ENCODE assay signal across 1 cellular context in the genomic region with DNA sequence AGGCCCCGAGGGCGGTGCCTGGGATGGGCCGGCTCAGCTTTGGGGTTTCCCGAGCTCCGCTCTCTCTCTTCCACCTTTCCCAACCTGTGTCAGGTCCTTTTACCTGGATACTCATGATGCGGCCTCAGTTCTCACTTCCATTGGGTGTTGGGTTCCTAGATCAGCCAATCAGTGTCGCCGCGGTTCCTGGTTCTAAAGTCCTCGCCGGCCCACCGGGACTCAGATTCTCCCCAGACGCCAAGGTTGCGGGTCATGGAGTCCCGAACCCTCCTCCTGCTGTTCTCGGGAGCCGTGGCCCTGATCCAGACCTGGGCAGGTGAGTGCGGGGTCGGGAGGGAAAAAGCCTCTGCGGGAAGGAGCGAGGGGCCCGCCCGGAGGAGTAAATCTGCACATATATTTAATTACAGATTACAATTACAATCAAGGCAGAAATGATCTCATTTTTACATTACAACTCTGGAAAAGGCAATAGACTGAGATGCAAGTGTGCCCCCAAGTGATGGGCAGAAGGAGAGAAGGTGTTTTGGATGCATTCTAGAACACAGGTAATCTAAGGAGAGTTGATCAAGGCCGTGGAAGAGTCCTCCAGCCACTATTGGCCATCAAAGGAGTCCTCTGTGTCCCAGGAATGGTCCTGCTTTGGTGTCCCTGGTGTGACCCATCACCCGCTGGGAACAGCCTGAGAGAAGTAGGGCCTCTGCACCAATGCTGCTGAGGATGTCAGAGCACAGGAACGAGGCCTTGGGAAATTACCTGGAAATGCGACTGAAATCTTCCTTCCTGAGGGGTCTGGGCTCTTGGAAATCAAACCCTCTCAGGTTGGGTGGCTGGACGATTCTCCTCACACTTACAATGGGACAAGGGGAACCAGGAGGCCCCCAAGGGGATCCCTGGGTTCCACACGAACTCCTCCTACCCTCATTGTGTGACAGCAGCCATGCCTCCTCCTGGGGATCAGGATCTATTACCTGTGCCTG.
TF ChIP-seq lines count a peak whose summit lies in the region.

No MANE protein-coding gene starts in this region.

TF ChIP-seq in HEK293, 187 proteins besides CTCF, POLR2A, EP300 and RAD21 (continued from another document):
- no peak for TF ChIP-seq ATF2 (tag by site-specific recombination; IDR thresholded peaks at IDR 0.05; ENCODE audit: low read depth)
- TF ChIP-seq, protein P1, sequence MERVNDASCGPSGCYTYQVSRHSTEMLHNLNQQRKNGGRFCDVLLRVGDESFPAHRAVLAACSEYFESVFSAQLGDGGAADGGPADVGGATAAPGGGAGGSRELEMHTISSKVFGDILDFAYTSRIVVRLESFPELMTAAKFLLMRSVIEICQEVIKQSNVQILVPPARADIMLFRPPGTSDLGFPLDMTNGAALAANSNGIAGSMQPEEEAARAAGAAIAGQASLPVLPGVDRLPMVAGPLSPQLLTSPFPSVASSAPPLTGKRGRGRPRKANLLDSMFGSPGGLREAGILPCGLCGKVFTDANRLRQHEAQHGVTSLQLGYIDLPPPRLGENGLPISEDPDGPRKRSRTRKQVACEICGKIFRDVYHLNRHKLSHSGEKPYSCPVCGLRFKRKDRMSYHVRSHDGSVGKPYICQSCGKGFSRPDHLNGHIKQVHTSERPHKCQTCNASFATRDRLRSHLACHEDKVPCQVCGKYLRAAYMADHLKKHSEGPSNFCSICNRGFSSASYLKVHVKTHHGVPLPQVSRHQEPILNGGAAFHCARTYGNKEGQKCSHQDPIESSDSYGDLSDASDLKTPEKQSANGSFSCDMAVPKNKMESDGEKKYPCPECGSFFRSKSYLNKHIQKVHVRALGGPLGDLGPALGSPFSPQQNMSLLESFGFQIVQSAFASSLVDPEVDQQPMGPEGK (tag by site-specific recombination; IDR thresholded peaks at IDR 0.05): peak; percentile 27; the same call in 1 of the 2 replicates
- no peak for TF ChIP-seq ZFP41 (tag by site-specific recombination; IDR thresholded peaks at IDR 0.05; ENCODE audit: borderline replicate concordance)
- peak; percentile 52; the same call in 1 of the 2 replicates for TF ChIP-seq ZNF610 (tag by site-specific recombination; IDR thresholded peaks at IDR 0.05; ENCODE audit: borderline replicate concordance)
- TF ChIP-seq IKZF3 (tag by site-specific recombination; IDR thresholded peaks at IDR 0.05): peak; percentile 72
- peak; percentile 99 for TF ChIP-seq ZXDB (tag by site-specific recombination; IDR thresholded peaks at IDR 0.05)
- no peak for TF ChIP-seq ZNF19 (tag by site-specific recombination; IDR thresholded peaks at IDR 0.05; ENCODE audit: low read depth)
- no peak for TF ChIP-seq ZNF112 (tag by site-specific recombination; IDR thresholded peaks at IDR 0.05)
- TF ChIP-seq ZNF843 (tag by site-specific recombination; IDR thresholded peaks at IDR 0.05): 0 out of 2 replicates have a peak, but pooled peaks have one; percentile 18
- peak; percentile 38; the same call in 1 of the 2 replicates for TF ChIP-seq ZBTB17 (tag by site-specific recombination; IDR thresholded peaks at IDR 0.05)
- no peak for TF ChIP-seq ZNF549 (tag by site-specific recombination; IDR thresholded peaks at IDR 0.05)
- TF ChIP-seq AEBP2 (tag by site-specific recombination; IDR thresholded peaks at IDR 0.05; ENCODE audit: borderline replicate concordance): no peak
- no peak for TF ChIP-seq ZFP69B (tag by site-specific recombination; IDR thresholded peaks at IDR 0.05)
- no peak for TF ChIP-seq YY2 (tag by site-specific recombination; IDR thresholded peaks at IDR 0.05)
